14 cellular contexts compared by ENCODE assay signal in genomic region chr20:8807480-8808179, GRCh38.
"Had no signal": no experiment of that assay in that cellular context is flagged by ENCODE, and none has a peak within 500 bp of the region (broad histone marks: within the 10 kb centered on the region; RNA-seq: fewer than 3 reads in every experiment).

No MANE protein-coding gene starts in this region.

- H3K4me3 ChIP-seq: lower lobe of right lung, thyroid gland had no signal

- DNase-seq: activated CD4-positive, alpha-beta T cell treated with anti-CD3 and anti-CD28 coated beads for 36 hours; activated CD4-positive, alpha-beta T cell treated with anti-CD3 and anti-CD28 coated beads, Interleukin-2, amount 50 U/mL, for 48 hours; activated T-cell treated with anti-CD3 and anti-CD28 coated beads for 4 hours; effector memory CD8-positive, alpha-beta T cell; hippocampal formation; lower lobe of right lung; posterior cingulate gyrus; stimulated activated naive CD4-positive, alpha-beta T cell; thyroid gland had no signal

- H3K27me3 ChIP-seq: thyroid gland had no signal

- H3K36me3 Mint-ChIP-seq: activated naive CD8-positive, alpha-beta T cell; WTC11 had no signal

- H3K9me3 Mint-ChIP-seq: activated T-helper 1 cell treated with anti-CD3 and anti-CD28 coated beads, Interleukin-12 subunit alpha, Interleukin-12 subunit beta, Interleukin-2, Interleukin-4 antibody, amounts not matched to agents 30 ng/mL and 10 ng/mL and 1 ng/mL, durations not matched to agents 14 hours and 24 hours and 36 hours; effector memory CD8-positive, alpha-beta T cell; mesothelial cell of epicardium; nephron; WTC11 had no signal

- H3K4me3 Mint-ChIP-seq: activated CD4-positive, alpha-beta T cell treated with anti-CD3 and anti-CD28 coated beads for 36 hours; activated naive CD8-positive, alpha-beta T cell; activated T-helper 1 cell treated with anti-CD3 and anti-CD28 coated beads, Interleukin-12 subunit alpha, Interleukin-12 subunit beta, Interleukin-2, Interleukin-4 antibody, amounts not matched to agents 30 ng/mL and 10 ng/mL and 1 ng/mL, durations not matched to agents 14 hours and 24 hours and 36 hours; effector memory CD8-positive, alpha-beta T cell; mesothelial cell of epicardium; nephron; WTC11 had no signal

- ATAC-seq: activated CD4-positive, alpha-beta T cell treated with anti-CD3 and anti-CD28 coated beads for 36 hours; effector memory CD8-positive, alpha-beta T cell; lower lobe of right lung; WTC11 had no signal

- H3K27ac Mint-ChIP-seq: activated CD4-positive, alpha-beta T cell treated with anti-CD3 and anti-CD28 coated beads for 36 hours; activated naive CD8-positive, alpha-beta T cell; activated T-helper 1 cell treated with anti-CD3 and anti-CD28 coated beads, Interleukin-12 subunit alpha, Interleukin-12 subunit beta, Interleukin-2, Interleukin-4 antibody, amounts not matched to agents 30 ng/mL and 10 ng/mL and 1 ng/mL, durations not matched to agents 14 hours and 24 hours and 36 hours; effector memory CD8-positive, alpha-beta T cell; mesothelial cell of epicardium; WTC11 had no signal

- H3K27me3 Mint-ChIP-seq: activated CD4-positive, alpha-beta T cell treated with anti-CD3 and anti-CD28 coated beads for 36 hours; activated naive CD8-positive, alpha-beta T cell; effector memory CD8-positive, alpha-beta T cell had no signal

- H3K9me3 ChIP-seq: lower lobe of right lung, thyroid gland had no signal

- H3K27ac ChIP-seq: lower lobe of right lung, thyroid gland had no signal

- H3K36me3 ChIP-seq: lower lobe of right lung, thyroid gland had no signal
